Comparison of ENCODE assay signal across 6 cellular contexts in the genomic region with DNA sequence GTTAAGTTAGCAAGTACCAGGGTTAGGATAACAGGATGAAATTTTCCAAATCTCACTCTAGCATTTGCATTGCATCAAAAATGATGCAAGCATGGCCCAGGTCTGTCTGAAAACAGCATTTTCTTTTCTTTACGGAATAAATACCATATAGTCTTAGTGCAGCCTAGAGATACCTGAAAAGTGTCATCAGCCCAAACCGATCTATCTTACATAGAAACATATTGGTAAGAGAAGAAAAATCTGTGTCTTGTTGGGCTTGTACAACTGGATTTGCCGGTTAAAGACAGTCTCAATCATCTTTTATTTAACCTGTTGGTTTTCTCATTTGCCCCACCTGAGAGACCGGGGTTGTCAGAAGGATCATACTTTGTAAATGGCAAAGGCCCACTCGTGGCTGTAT.
"Had no signal": no experiment of that assay in that cellular context is flagged by ENCODE, and none has a peak within 500 bp of the region (broad histone marks: within the 10 kb centered on the region; RNA-seq: fewer than 3 reads in every experiment).

No MANE protein-coding gene starts in this region.

- ATAC-seq: HepG2, K562 had no signal

- H3K4me3 Mint-ChIP-seq: IgD-negative memory B cell had no signal

- H3K4me1 Mint-ChIP-seq: IgD-negative memory B cell had no signal

- H3K36me3 Mint-ChIP-seq: IgD-negative memory B cell had no signal

- H3K9me3 Mint-ChIP-seq: IgD-negative memory B cell had no signal

- DNase-seq: IMR-90, KBM-7 had no signal

- H3K27ac Mint-ChIP-seq: IgD-negative memory B cell had no signal

- H3K27me3 Mint-ChIP-seq: IgD-negative memory B cell had no signal

- H3K27ac ChIP-seq: HL-60 had no signal

- H3K4me3 ChIP-seq: K562 had no signal
